In genomic region chr12:32826807-32827412, GRCh38 we compare ENCODE assay signal across 20 cellular contexts.
"Had no signal": no experiment of that assay in that cellular context is flagged by ENCODE, and none has a peak within 500 bp of the region (broad histone marks: within the 10 kb centered on the region; RNA-seq: fewer than 3 reads in every experiment).

No MANE protein-coding gene starts in this region.

- H3K36me3 ChIP-seq: adrenal gland, thoracic aorta, upper lobe of left lung, vagina had no signal

- H3K27me3 ChIP-seq: adrenal gland, body of pancreas, upper lobe of left lung, vagina had no signal

- H3K27ac ChIP-seq: adrenal gland, body of pancreas, skin epidermis, thoracic aorta, upper lobe of left lung, vagina had no signal

- ATAC-seq: body of pancreas; natural killer cell treated with Interleukin-12 subunit alpha and Interleukin-12 subunit beta and Interleukin-15 and Interleukin-18, amount 100 ng/mL, for 72 hours; sciatic nerve; stimulated activated naive CD8-positive, alpha-beta T cell treated with anti-CD3 and anti-CD28 coated beads, Interleukin-15, Interleukin-2, amounts not matched to agents 100 U/mL and 50 U/mL, for 24 hours had no signal

- H3K4me1 ChIP-seq: adrenal gland, upper lobe of left lung, vagina had no signal

- H3K9me3 ChIP-seq: body of pancreas, thoracic aorta, upper lobe of left lung, vagina had no signal

- H3K4me3 ChIP-seq: adrenal gland, body of pancreas, skin epidermis, thoracic aorta, upper lobe of left lung, vagina had no signal

- DNase-seq: activated CD4-positive, alpha-beta memory T cell treated with anti-CD3 and anti-CD28 coated beads for 36 hours; activated CD4-positive, alpha-beta T cell treated with anti-CD3 and anti-CD28 coated beads for 48 hours; activated CD8-positive, alpha-beta memory T cell treated with anti-CD3 and anti-CD28 coated beads, Interleukin-2, amount 50 U/mL, for 4 hours; activated effector memory CD4-positive, alpha-beta T cell treated with anti-CD3 and anti-CD28 coated beads, Interleukin-2, amount 50 U/mL, for 16 hours; activated naive CD4-positive, alpha-beta T cell treated with anti-CD3 and anti-CD28 coated beads for 36 hours; activated naive CD8-positive, alpha-beta T cell treated with anti-CD3 and anti-CD28 coated beads for 36 hours; activated T-cell treated with anti-CD3 and anti-CD28 coated beads, Interleukin-2, amount 50 U/mL, for 1 hour; adrenal gland; aorta; body of pancreas; posterior cingulate gyrus; stimulated activated CD4-positive, alpha-beta T cell treated with anti-CD3 and anti-CD28 coated beads, Interleukin-12 subunit alpha, Interleukin-12 subunit beta, amount 100 ng/mL, for 4 hours; stimulated activated CD4-positive, alpha-beta T cell treated with anti-CD3 and anti-CD28 coated beads, Interleukin-4, amount 100 ng/mL, for 1 hour; stimulated activated naive CD8-positive, alpha-beta T cell treated with anti-CD3 and anti-CD28 coated beads, Interleukin-15, Interleukin-2, amounts not matched to agents 100 U/mL and 50 U/mL, for 24 hours; upper lobe of left lung had no signal
